In genomic region chr1:55210990-55211389, GRCh38 we compare ENCODE assay signal across 12 cellular contexts. TPM values are rescaled to one million over a fixed set of nuclear protein-coding genes. Genes with fewer than 3 reads are reported as not detected.
A peak's percentile ranks its signal among the peaks of the same experiment; 100 is the strongest.
DNase-seq lines count a peak whose midpoint lies in the region; ATAC-seq and TF ChIP-seq lines count a peak whose summit lies in the region.
"Had no signal": no experiment of that assay in that cellular context is flagged by ENCODE, and none has a peak within 500 bp of the region (broad histone marks: within the 10 kb centered on the region; RNA-seq: fewer than 3 reads in every experiment).

No MANE protein-coding gene starts in this region.

- H3K27ac ChIP-seq in CD4-positive, alpha-beta memory T cell (ENCODE audit: low read depth, low read length), result peak overlapping the region; percentile 17
- H3K27ac ChIP-seq in IMR-90 (ENCODE audit: insufficient read depth, low read length) (no peak overlapping the region), neural progenitor cell (no peak overlapping the region)
- H3K27ac ChIP-seq: epithelial cell of prostate had no signal

- H2BK120ac ChIP-seq in IMR-90 (ENCODE audit: low read depth, low read length), result no peak overlapping the region

- no peak overlapping the region for H3K9ac ChIP-seq in IMR-90 (ENCODE audit: low read depth, low read length)
- no peak overlapping the region for H3K9ac ChIP-seq in neural progenitor cell

- no peak overlapping the region for H2AK5ac ChIP-seq in IMR-90 (ENCODE audit: low read depth, low read length)

- no peaks in the 10 kb centered on the region for H3K9me3 ChIP-seq in CD4-positive, alpha-beta memory T cell (ENCODE audit: control insufficient read depth in 1 of 2, low read length in 2 of 2)
- no peaks in the 10 kb centered on the region for H3K9me3 ChIP-seq in IMR-90 (ENCODE audit: control insufficient read depth, insufficient read depth, low read length)
- no peaks in the 10 kb centered on the region for H3K9me3 ChIP-seq in neural progenitor cell (ENCODE audit: low read depth)

- H3K9me1 ChIP-seq in IMR-90 (ENCODE audit: insufficient read depth, low read length), result peaks cover 11% of the 10 kb centered on the region

- no peak overlapping the region for H4K91ac ChIP-seq in IMR-90 (ENCODE audit: insufficient read depth, low read depth, low read length)

- H3F3A ChIP-seq in neural progenitor cell (ENCODE audit: low read depth), result peaks cover 29% of the 10 kb centered on the region

- H3K14ac ChIP-seq in IMR-90 (replicated peaks; ENCODE audit: low read depth, low read length), result 0 out of 2 replicates have a peak overlapping the region, but pooled peaks have one; percentile 20

- H4K20me1 ChIP-seq in IMR-90 (ENCODE audit: insufficient read depth, low read length) (peaks cover 33% of the 10 kb centered on the region), neural progenitor cell (ENCODE audit: low read depth) (peaks cover 66% of the 10 kb centered on the region)

- CTCF ChIA-PET in CD4-positive, alpha-beta memory T cell (lab: Charles Lee; ENCODE audit: partially characterized antibody), result no interaction called here
- CTCF ChIA-PET in IMR-90 (lab: Yijun Ruan, JAX), result interaction anchor here (0.6 to 1.0 kb wide), 2 partner anchors 11 to 68 kb away, joined by 3 read pairs; no protein-coding TSS in a partner anchor

- BruUV-seq in IMR-90 (replicated peaks; lab: Mats Ljungman, UMichigan), result no TSS peak

- POLR2A ChIA-PET in CD4-positive, alpha-beta memory T cell (lab: Charles Lee; ENCODE audit: partially characterized antibody), result interaction anchor here (0.8 kb wide), 1 partner anchor 11 kb away, joined by 4 read pairs; no protein-coding TSS in a partner anchor
- POLR2A ChIA-PET in IMR-90 (lab: Charles Lee; ENCODE audit: unreplicated experiment), result no interaction called here

- H3K4me2 ChIP-seq in IMR-90 (ENCODE audit: low read depth, low read length), result peak overlapping the region; percentile 60
- peak overlapping the region; percentile 99 for H3K4me2 ChIP-seq in neural progenitor cell

- H2AK9ac ChIP-seq in IMR-90 (replicated peaks; ENCODE audit: low read depth, low read length, poor library complexity), result no peak overlapping the region

- no peak for TF ChIP-seq RAD21 in IMR-90 (IDR thresholded peaks at IDR 0.05; ENCODE audit: low read length)

- in situ Hi-C loops in IMR-90 (cut with MboI; ENCODE audit: low sequenced_read_pairs), result no loop called here

- peaks cover 48 to 77% (median 68%) of the 10 kb centered on the region in 4 donors for H3K4me1 Mint-ChIP-seq in CD4-positive, alpha-beta memory T cell
- H3K4me1 Mint-ChIP-seq in brain (peaks cover 82% of the 10 kb centered on the region), neural progenitor cell (peaks cover 49% of the 10 kb centered on the region)

- peak overlapping the region; percentile 52 to 97 (median 86) for H3K4me3 Mint-ChIP-seq in CD4-positive, alpha-beta memory T cell
- H3K4me3 Mint-ChIP-seq in brain (peak overlapping the region; percentile 56 to 96 (median 86)), neural progenitor cell (no peak overlapping the region)

- no peak overlapping the region for H2AFZ ChIP-seq in IMR-90 (replicated peaks; ENCODE audit: low read length, poor library complexity)
- no peak overlapping the region for H2AFZ ChIP-seq in neural progenitor cell (replicated peaks)

- no peaks in the 10 kb centered on the region for H3K36me3 ChIP-seq in CD4-positive, alpha-beta memory T cell (ENCODE audit: insufficient read depth, low read length)
- no peaks in the 10 kb centered on the region for H3K36me3 ChIP-seq in IMR-90 (ENCODE audit: control insufficient read depth, insufficient read depth, low read length)
- H3K36me3 ChIP-seq in neural progenitor cell, result no peaks in the 10 kb centered on the region

- no peak overlapping the region for H4K5ac ChIP-seq in IMR-90 (ENCODE audit: low read depth, low read length)

- no peak overlapping the region for H2BK15ac ChIP-seq in IMR-90 (ENCODE audit: low read depth, low read length)

- dilution Hi-C loops in IMR-90 (cut with HindIII; ENCODE audit: low sequenced_read_pairs, unreplicated experiment), result no loop called here

- peaks cover 80% of the 10 kb centered on the region for H3K4me1 ChIP-seq in CD4-positive, alpha-beta memory T cell (ENCODE audit: insufficient read depth, low read length)
- peaks cover 8% of the 10 kb centered on the region for H3K4me1 ChIP-seq in IMR-90 (ENCODE audit: control insufficient read depth, insufficient read depth, low read length)
- H3K4me1 ChIP-seq in neural progenitor cell, result peaks cover 45% of the 10 kb centered on the region

- intact Hi-C loops in CD4-positive, alpha-beta memory T cell (cut with micrococcal nuclease), result loop anchor here (5.0 kb wide), 1 partner anchor 49 kb away; no protein-coding TSS in a partner anchor
- intact Hi-C loops in IMR-90 (cut with micrococcal nuclease), result no loop called here

- no peak for DNase-seq in CD4-positive, alpha-beta memory T cell
- DNase-seq in IMR-90 (no peak), neural progenitor cell (ENCODE audit: low spot score) (no peak), GM19240 (ENCODE audit: insufficient read length, low spot score) (no peak)
- DNase-seq: mesendoderm; NCI-H1436 treated with DMSO at 0.1 percent for 48 hours; stimulated activated CD4-positive, alpha-beta T cell treated with anti-CD3 and anti-CD28 coated beads, Interleukin-4, amount 100 ng/mL, for 4 hours had no signal

- peaks cover 86% of the 10 kb centered on the region for H3K79me2 ChIP-seq in neural progenitor cell (ENCODE audit: low read depth)

- H2BK5ac ChIP-seq in IMR-90 (ENCODE audit: low read depth, low read length, poor library complexity, severe bottlenecking), result no peak overlapping the region

- H3K36me3 Mint-ChIP-seq in CD4-positive, alpha-beta memory T cell, result peaks cover 5 to 14% of the 10 kb centered on the region in 2 donors
- H3K36me3 Mint-ChIP-seq in brain (peaks cover 21% of the 10 kb centered on the region), neural progenitor cell (peaks cover 4% of the 10 kb centered on the region)

- no peaks in the 10 kb centered on the region for H3K9me3 Mint-ChIP-seq in CD4-positive, alpha-beta memory T cell
- no peaks in the 10 kb centered on the region for H3K9me3 Mint-ChIP-seq in brain
- H3K9me3 Mint-ChIP-seq in neural progenitor cell, result no peaks in the 10 kb centered on the region

- no peak overlapping the region for H4K8ac ChIP-seq in IMR-90 (ENCODE audit: low read depth in 2 of 2, low read length in 2 of 2)

- WGBS in IMR-90 (ENCODE audit: extremely low coverage in 2 of 2, insufficient read length in 1 of 2), 2 experiments, result no CpG with 5 or more reads among the region's 2 CpGs

- ATAC-seq in IMR-90 (ENCODE audit: low read depth) (no peak), GM19452 (IDR thresholded peaks at IDR 0.05; ENCODE audit: unreplicated experiment) (no peak), GM19463 (IDR thresholded peaks at IDR 0.05; ENCODE audit: unreplicated experiment) (no peak), HG02885 (IDR thresholded peaks at IDR 0.05; ENCODE audit: poor library complexity, unreplicated experiment) (no peak)

- no peaks in the 10 kb centered on the region for H3K27me3 ChIP-seq in CD4-positive, alpha-beta memory T cell (ENCODE audit: insufficient read depth, low read length)
- H3K27me3 ChIP-seq in IMR-90 (ENCODE audit: control insufficient read depth, insufficient read depth, low read length) (no peaks in the 10 kb centered on the region), neural progenitor cell (no peaks in the 10 kb centered on the region)

- H3K56ac ChIP-seq in IMR-90 (ENCODE audit: extremely low read depth, insufficient read depth, low read length), result no peak overlapping the region

- H3K79me1 ChIP-seq in IMR-90 (ENCODE audit: low read depth in 1 of 2, low read length in 2 of 2), result peaks cover 26 to 69% of the 10 kb centered on the region in 2 experiments

- H3K4me3 ChIP-seq in CD4-positive, alpha-beta memory T cell (ENCODE audit: low read length in 2 of 2), result peak overlapping the region; percentile 9 to 19
- H3K4me3 ChIP-seq in IMR-90 (ENCODE audit: insufficient read depth, low read depth, low read length), result no peak overlapping the region
- H3K4me3 ChIP-seq in neural progenitor cell, result no peak overlapping the region

- no peak overlapping the region for H3K18ac ChIP-seq in IMR-90 (ENCODE audit: low read depth, low read length)

- 0 out of 2 replicates have a peak overlapping the region, but pooled peaks have one; percentile 77 for H3K23ac ChIP-seq in IMR-90 (ENCODE audit: low read depth, low read length)

- no peak overlapping the region for H3K4ac ChIP-seq in IMR-90 (ENCODE audit: low read depth, low read length)

- H2BK20ac ChIP-seq in IMR-90 (ENCODE audit: low read depth, low read length), result no peak overlapping the region

- no peaks in the 10 kb centered on the region for H3K27me3 Mint-ChIP-seq in CD4-positive, alpha-beta memory T cell
- peaks cover 8% of the 10 kb centered on the region for H3K27me3 Mint-ChIP-seq in brain
- peaks cover 3% of the 10 kb centered on the region for H3K27me3 Mint-ChIP-seq in neural progenitor cell (ENCODE audit: insufficient read depth, low read depth)

- peak overlapping the region; percentile 6 to 98 (median 50) for H3K27ac Mint-ChIP-seq in CD4-positive, alpha-beta memory T cell
- H3K27ac Mint-ChIP-seq in brain (peak overlapping the region; percentile 20 to 95 (median 49)), neural progenitor cell (no peak overlapping the region)

- TF ChIP-seq CTCF in IMR-90 (conservative IDR thresholded peaks at IDR 0.05; ENCODE audit: low read depth, low read length), result no peak
- TF ChIP-seq CTCF in brain (conservative IDR thresholded peaks at IDR 0.05), result no peak
- TF ChIP-seq CTCF in neural progenitor cell (IDR thresholded peaks at IDR 0.05), result no peak

- no peak for TF ChIP-seq POLR2A in IMR-90 (IDR thresholded peaks at IDR 0.05; ENCODE audit: low read depth, low read length)

TF ChIP-seq in IMR-90, 13 proteins besides CTCF, POLR2A, EP300 and RAD21 (continues in another document):
- TF ChIP-seq NFE2L2 (IDR thresholded peaks at IDR 0.05; ENCODE audit: low read depth, low read length) (no peak), RFX5 (IDR thresholded peaks at IDR 0.05; ENCODE audit: low read depth, low read length) (no peak), MAZ (IDR thresholded peaks at IDR 0.05; ENCODE audit: borderline replicate concordance, low read depth, low read length) (no peak), RCOR1 (IDR thresholded peaks at IDR 0.05; ENCODE audit: insufficient replicate concordance, low read length) (no peak), BHLHE40 (IDR thresholded peaks at IDR 0.05; ENCODE audit: low read depth, low read length) (no peak), SMC3 (IDR thresholded peaks at IDR 0.05; ENCODE audit: low read depth, low read length) (no peak)

RNA-seq across cellular contexts. Expression of gene USP24, which starts 4.2 kb away (rescaled TPM):
- total RNA-seq in CD4-positive, alpha-beta memory T cell, result 10 to 100 TPM; 73.2 to 74.2 TPM
- 10 to 100 TPM in 1 of 2 donors, 1 to 10 TPM in 1; 1.6 to 10.9 TPM for polyA plus RNA-seq in CD4-positive, alpha-beta memory T cell
- total RNA-seq in IMR-90 (2012; rRNA removed), result 34.7 and 36.7 TPM in 2 replicates
- polyA plus RNA-seq in IMR-90 (2012; rRNA removed), result 6.4 and 8.4 TPM in 2 replicates
- polyA plus RNA-seq in IMR-90 (2012; cell fraction: cytosol; rRNA removed), result 1.7 and 3.6 TPM in 2 replicates
- polyA plus RNA-seq in IMR-90 (2012; cell fraction: nucleus; rRNA removed; ENCODE audit: low replicate concordance), result 4.9 and 29.1 TPM in 2 replicates
- 6.6 TPM for polyA plus RNA-seq in brain (ENCODE audit: insufficient read depth, low read depth, low replicate concordance)
- total RNA-seq in neural progenitor cell (ENCODE audit: low replicate concordance), result 35.2 and 50.5 TPM in 2 replicates

Comparison
In these comparisons a context has a peak if more than half of its experiments do, and no peak if none do; other contexts are left out.
1. H3K4me3 ChIP-seq: peak in CD4-positive, alpha-beta memory T cell (2 of 2); none in IMR-90 (single experiment) and neural progenitor cell (single experiment).